ENCODE assay signal across 8 cellular contexts in the genomic region with DNA sequence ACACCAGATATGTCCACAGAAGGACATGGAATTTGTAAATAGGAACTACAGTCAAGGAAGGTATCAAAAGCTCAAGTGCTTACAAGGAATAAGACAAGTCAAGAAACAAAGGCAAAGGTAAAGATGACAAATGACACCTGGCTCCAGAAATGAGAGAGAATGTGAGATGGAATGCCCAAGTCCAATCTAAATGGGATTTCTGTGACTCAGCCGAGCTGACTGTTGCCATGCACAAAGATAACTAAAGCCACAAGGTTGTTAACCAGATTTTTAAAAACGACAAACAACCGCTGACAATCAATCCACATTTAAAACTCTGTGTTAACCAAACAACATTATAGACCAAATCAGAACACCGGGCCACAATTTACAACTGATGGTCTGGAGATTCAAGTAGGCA. TPM values are rescaled to one million over a fixed set of nuclear protein-coding genes. Genes with fewer than 3 reads are reported as not detected.
A peak's percentile ranks its signal among the peaks of the same experiment; 100 is the strongest.
DNase-seq lines count a peak whose midpoint lies in the region; ATAC-seq and TF ChIP-seq lines count a peak whose summit lies in the region.

No MANE protein-coding gene starts in this region.

- H3K23ac ChIP-seq in mesenchymal stem cell (ENCODE audit: low read length in 2 of 2), result no peak overlapping the region

- no peak overlapping the region for H2AFZ ChIP-seq in mesenchymal stem cell (ENCODE audit: low read depth, low read length)

- in situ Hi-C loops in KBM-7 (cut with MboI; ENCODE audit: low pct_unique_long_range_greater_than_20kb, low sequenced_read_pairs), result no loop called here

- H3K27ac Mint-ChIP-seq in CD4-positive, CD25-positive, alpha-beta regulatory T cell, result peak overlapping the region; percentile 88 to 99 (median 99)
- H3K27ac Mint-ChIP-seq in brain, result peak overlapping the region; percentile 89 to 99 (median 94)

- peaks cover 18% of the 10 kb centered on the region for H3K36me3 Mint-ChIP-seq in CD4-positive, CD25-positive, alpha-beta regulatory T cell
- H3K36me3 Mint-ChIP-seq in brain, result peaks cover 45% of the 10 kb centered on the region

- H3K9me3 ChIP-seq in CD4-positive, CD25-positive, alpha-beta regulatory T cell (ENCODE audit: control insufficient read depth in 2 of 2, low read length in 2 of 2), result no peaks in the 10 kb centered on the region
- H3K9me3 ChIP-seq in mesenchymal stem cell (ENCODE audit: control insufficient read depth, low read length), result no peaks in the 10 kb centered on the region

- no peak overlapping the region for H4K91ac ChIP-seq in mesenchymal stem cell (ENCODE audit: low read length)

- H3K9me3 Mint-ChIP-seq in CD4-positive, CD25-positive, alpha-beta regulatory T cell, result peaks cover 0 to 1% (median 0%) of the 10 kb centered on the region in 7 donors
- H3K9me3 Mint-ChIP-seq in brain, result peaks cover 0 to 7% (median 4%) of the 10 kb centered on the region in 5 experiments

- H4K8ac ChIP-seq in mesenchymal stem cell (ENCODE audit: low read length), result no peak overlapping the region

- no peak overlapping the region for H3K4ac ChIP-seq in mesenchymal stem cell (ENCODE audit: low read depth in 1 of 2, low read length in 2 of 2)

- peaks cover 13% of the 10 kb centered on the region for H3K36me3 ChIP-seq in CD4-positive, CD25-positive, alpha-beta regulatory T cell (ENCODE audit: control insufficient read depth, insufficient read depth, low read length)
- peaks cover 0 to 19% of the 10 kb centered on the region in 2 experiments for H3K36me3 ChIP-seq in mesenchymal stem cell (ENCODE audit: control insufficient read depth in 1 of 2, insufficient read depth in 2 of 2, low read depth in 1 of 2, low read length in 2 of 2)

- H3K79me1 ChIP-seq in mesenchymal stem cell (replicated peaks; ENCODE audit: low read length, poor library complexity, severe bottlenecking), result peaks cover 13% of the 10 kb centered on the region

- H3K4me3 Mint-ChIP-seq in CD4-positive, CD25-positive, alpha-beta regulatory T cell, result peak overlapping the region; percentile 96 to 99 (median 97)
- peak overlapping the region; percentile 94 to 99 (median 96) for H3K4me3 Mint-ChIP-seq in brain

- no peak overlapping the region for H3K27ac ChIP-seq in CD4-positive, CD25-positive, alpha-beta regulatory T cell (ENCODE audit: insufficient read depth, low read length, poor library complexity, severe bottlenecking)
- H3K27ac ChIP-seq in mesenchymal stem cell (ENCODE audit: low read length, poor library complexity, severe bottlenecking), result no peak overlapping the region

- H3K4me1 Mint-ChIP-seq in CD4-positive, CD25-positive, alpha-beta regulatory T cell, result peaks cover 23 to 46% (median 34%) of the 10 kb centered on the region in 4 donors
- peaks cover 49% of the 10 kb centered on the region for H3K4me1 Mint-ChIP-seq in brain

- H3K27me3 Mint-ChIP-seq in CD4-positive, CD25-positive, alpha-beta regulatory T cell, result no peaks in the 10 kb centered on the region
- peaks cover 10% of the 10 kb centered on the region for H3K27me3 Mint-ChIP-seq in brain

- no peak for DNase-seq in CD4-positive, CD25-positive, alpha-beta regulatory T cell
- DNase-seq in KBM-7 (peak; percentile 49), mesenchymal stem cell (peak; percentile 26), NCI-H128 (lab: John Stamatoyannopoulos, UW; ENCODE audit: unreplicated experiment) (no peak), SIG-M5 treated with dmso at 0.1 percent for 504 hours (lab: John Stamatoyannopoulos, UW; ENCODE audit: unreplicated experiment) (no peak)
- DNase-seq in activated effector memory CD4-positive, alpha-beta T cell treated with anti-CD3 and anti-CD28 coated beads, Interleukin-2, amount 50 U/mL, for 16 hours, result no peak
- no peak for DNase-seq in stimulated activated CD4-positive, alpha-beta T cell treated with anti-CD3 and anti-CD28 coated beads, Interleukin-12 subunit alpha, Interleukin-12 subunit beta, amount 100 ng/mL, for 4 hours

- ATAC-seq in CD4-positive, CD25-positive, alpha-beta regulatory T cell (ENCODE audit: low read depth in 2 of 2), result no peak

- peaks cover 21% of the 10 kb centered on the region for H3K4me1 ChIP-seq in CD4-positive, CD25-positive, alpha-beta regulatory T cell (ENCODE audit: control insufficient read depth, insufficient read depth, low read length, poor library complexity, severe bottlenecking)
- peaks cover 2% of the 10 kb centered on the region for H3K4me1 ChIP-seq in mesenchymal stem cell (ENCODE audit: control insufficient read depth, insufficient read depth, low read depth, low read length)

- H3K4me2 ChIP-seq in mesenchymal stem cell (ENCODE audit: low read length, poor library complexity, severe bottlenecking), result peak overlapping the region; percentile 82

- no peaks in the 10 kb centered on the region for H3K27me3 ChIP-seq in CD4-positive, CD25-positive, alpha-beta regulatory T cell (ENCODE audit: control insufficient read depth, insufficient read depth, low read length)
- H3K27me3 ChIP-seq in mesenchymal stem cell (ENCODE audit: control insufficient read depth in 1 of 2, insufficient read depth in 1 of 2, low read length in 2 of 2), result no peaks in the 10 kb centered on the region

- no peak for TF ChIP-seq CTCF in brain (conservative IDR thresholded peaks at IDR 0.05)

- no peak overlapping the region for H2BK15ac ChIP-seq in mesenchymal stem cell (ENCODE audit: low read depth, poor library complexity, severe bottlenecking)

- H2BK120ac ChIP-seq in mesenchymal stem cell (ENCODE audit: low read depth, low read length), result no peak overlapping the region

- H3K9ac ChIP-seq in mesenchymal stem cell (ENCODE audit: low read length), result peak overlapping the region; percentile 94

- H2AK5ac ChIP-seq in mesenchymal stem cell (ENCODE audit: low read length, severe bottlenecking), result no peak overlapping the region

- no peak overlapping the region for H2BK12ac ChIP-seq in mesenchymal stem cell (ENCODE audit: low read length in 2 of 2)

- WGBS in mesenchymal stem cell, result 0% methylated on average over 2 of the region's 4 CpGs

- no peak overlapping the region for H2BK5ac ChIP-seq in mesenchymal stem cell (ENCODE audit: low read depth, low read length, poor library complexity, severe bottlenecking)

- no peak overlapping the region for H3K14ac ChIP-seq in mesenchymal stem cell (ENCODE audit: low read length in 2 of 2)

- H3K18ac ChIP-seq in mesenchymal stem cell (ENCODE audit: low read depth in 1 of 2, low read length in 2 of 2), result no peak overlapping the region

- peak overlapping the region; percentile 95 for H3K4me3 ChIP-seq in CD4-positive, CD25-positive, alpha-beta regulatory T cell (ENCODE audit: low read depth, low read length)
- H3K4me3 ChIP-seq in mesenchymal stem cell (ENCODE audit: insufficient read depth in 1 of 2, low read depth in 1 of 2, low read length in 2 of 2), result peak overlapping the region in 1 of 2 experiments; percentile 90

RNA-seq across cellular contexts. Expression of gene NFXL1, which starts 1.1 kb away (rescaled TPM):
- 11.2 TPM for total RNA-seq in CD4-positive, CD25-positive, alpha-beta regulatory T cell
- 10 to 100 TPM in 1 of 4 donors, 1 to 10 TPM in 3; 6.3 to 10.2 (median 7.8) TPM for polyA plus RNA-seq in CD4-positive, CD25-positive, alpha-beta regulatory T cell
- 3.1 TPM for polyA plus RNA-seq in brain (ENCODE audit: insufficient read depth, low read depth, low replicate concordance)
- polyA plus RNA-seq in mesenchymal stem cell (2013, experiment 1 of 2), result 4.0 TPM
- 5.1 TPM for polyA plus RNA-seq in mesenchymal stem cell (2013, experiment 2 of 2)

Comparison
In these comparisons a context has a peak if more than half of its experiments do, and no peak if none do; other contexts are left out.
1. DNase-seq: peak in KBM-7 (single experiment) and mesenchymal stem cell (single experiment); none in CD4-positive, CD25-positive, alpha-beta regulatory T cell (0 of 3), activated effector memory CD4-positive, alpha-beta T cell treated with anti-CD3 and anti-CD28 coated beads, Interleukin-2, amount 50 U/mL, for 16 hours (single experiment), NCI-H128 (single experiment), SIG-M5 treated with dmso at 0.1 percent for 504 hours (single experiment) and stimulated activated CD4-positive, alpha-beta T cell treated with anti-CD3 and anti-CD28 coated beads, Interleukin-12 subunit alpha, Interleukin-12 subunit beta, amount 100 ng/mL, for 4 hours (single experiment).